ENCODE assay signal across 15 cellular contexts in the genomic region with DNA sequence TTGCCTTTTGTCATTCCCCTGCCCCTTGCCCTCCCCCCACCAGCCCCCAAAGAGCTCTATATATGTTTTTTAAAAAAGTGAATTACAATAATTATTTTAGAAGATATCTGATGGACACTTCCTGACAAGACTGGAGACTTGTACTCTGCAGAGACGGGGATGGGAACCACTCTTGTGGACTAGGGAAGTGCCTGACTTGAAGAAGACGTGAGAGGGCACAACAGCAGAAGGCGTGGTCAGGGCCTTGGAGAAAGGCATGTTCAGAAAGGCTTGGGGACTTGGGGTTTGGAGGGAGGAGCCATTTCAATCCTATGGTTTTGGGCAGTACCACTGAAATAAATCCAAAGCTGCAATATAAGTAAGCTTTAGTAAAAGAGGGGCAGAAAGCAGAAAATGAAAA.
DNase-seq lines count a peak whose midpoint lies in the region; ATAC-seq and TF ChIP-seq lines count a peak whose summit lies in the region.
"Had no signal": no experiment of that assay in that cellular context is flagged by ENCODE, and none has a peak within 500 bp of the region (broad histone marks: within the 10 kb centered on the region; RNA-seq: fewer than 3 reads in every experiment).

No MANE protein-coding gene starts in this region.

- H3K36me3 Mint-ChIP-seq in GM23338 (ENCODE audit: low read depth): no peaks in the 10 kb centered on the region
- no peaks in the 10 kb centered on the region for H3K36me3 Mint-ChIP-seq in WTC11
- H3K36me3 Mint-ChIP-seq in neural crest cell (ENCODE audit: low read depth): no peaks in the 10 kb centered on the region
- H3K36me3 Mint-ChIP-seq: CD4-positive, CD25-positive, alpha-beta regulatory T cell; CD8-positive, alpha-beta T cell had no signal

- H3K9me3 ChIP-seq in lower lobe of right lung (no peaks in the 10 kb centered on the region), OCI-LY7 (ENCODE audit: low read length) (no peaks in the 10 kb centered on the region)
- H3K9me3 ChIP-seq: Caco-2 had no signal

- no peaks in the 10 kb centered on the region for H4K20me1 ChIP-seq in GM23338 (replicated peaks; ENCODE audit: insufficient read depth)
- no peaks in the 10 kb centered on the region for H4K20me1 ChIP-seq in OCI-LY7 (ENCODE audit: insufficient read depth, low read length)

- no peaks in the 10 kb centered on the region for H3K9me2 ChIP-seq in GM23338 (ENCODE audit: insufficient read depth)
- H3K9me2 ChIP-seq in OCI-LY7 (ENCODE audit: insufficient read depth, low read length): no peaks in the 10 kb centered on the region

- H2AFZ ChIP-seq in GM23338: no peak overlapping the region; the same call in 1 of the 2 replicates
- no peak overlapping the region for H2AFZ ChIP-seq in OCI-LY7 (ENCODE audit: low read length)

- H3K4me2 ChIP-seq in GM23338 (no peak overlapping the region), OCI-LY7 (ENCODE audit: low read length) (no peak overlapping the region)

- no TSS peak for BruUV-seq in OCI-LY7 (replicated peaks; lab: Mats Ljungman, UMichigan)

- H3K9me3 Mint-ChIP-seq in GM23338 (no peaks in the 10 kb centered on the region), WTC11 (no peaks in the 10 kb centered on the region), neural crest cell (no peaks in the 10 kb centered on the region)
- H3K9me3 Mint-ChIP-seq: CD4-positive, CD25-positive, alpha-beta regulatory T cell; CD8-positive, alpha-beta T cell had no signal

- H3K4me3 Mint-ChIP-seq in GM23338 (no peak overlapping the region), WTC11 (no peak overlapping the region), neural crest cell (no peak overlapping the region)
- H3K4me3 Mint-ChIP-seq: CD4-positive, CD25-positive, alpha-beta regulatory T cell; CD8-positive, alpha-beta T cell had no signal

- no peak overlapping the region for H3K4me3 ChIP-seq in GM23338
- H3K4me3 ChIP-seq in NB4 (ENCODE audit: low read depth, low read length): no peak overlapping the region
- H3K4me3 ChIP-seq in lower lobe of right lung: no peak overlapping the region
- H3K4me3 ChIP-seq in OCI-LY7 (ENCODE audit: low read depth, low read length, poor library complexity, severe bottlenecking): no peak overlapping the region

- ATAC-seq in GM23338 (peak; percentile 85), WTC11 (peak; percentile 81), lower lobe of right lung (no peak)
- ATAC-seq: CD8-positive, alpha-beta T cell had no signal

- no peaks in the 10 kb centered on the region for H3K79me2 ChIP-seq in GM23338 (replicated peaks; ENCODE audit: insufficient read depth)
- no peaks in the 10 kb centered on the region for H3K79me2 ChIP-seq in OCI-LY7 (ENCODE audit: insufficient read depth, low read depth, low read length)

- DNase-seq in GM23338 (ENCODE audit: low spot score) (peak; percentile 32), NB4 (ENCODE audit: low read depth) (peak; percentile 13), WTC11 (ENCODE audit: low spot score) (no peak), neural crest cell (ENCODE audit: low read depth, low spot score) (no peak), T1000 (lab: John Stamatoyannopoulos, UW) (no peak), hypothalamus (lab: John Stamatoyannopoulos, UW) (no peak), lower lobe of right lung (no peak), OCI-LY7 (ENCODE audit: low spot score) (no peak)
- DNase-seq: C1 segment of cervical spinal cord; CD4-positive, CD25-positive, alpha-beta regulatory T cell; CD8-positive, alpha-beta T cell; DMS153; DND-41; HCEC 1CT had no signal

- no peaks in the 10 kb centered on the region for H3K36me3 ChIP-seq in GM23338 (ENCODE audit: insufficient read depth)
- no peaks in the 10 kb centered on the region for H3K36me3 ChIP-seq in lower lobe of right lung
- H3K36me3 ChIP-seq in OCI-LY7 (ENCODE audit: insufficient read depth, low read length): no peaks in the 10 kb centered on the region

- no peaks in the 10 kb centered on the region for H3F3A ChIP-seq in GM23338 (replicated peaks; ENCODE audit: low read depth)

- TF ChIP-seq CTCF in GM23338 (conservative IDR thresholded peaks at IDR 0.05; ENCODE audit: low read depth in 2 of 2) (no peak), NB4 (IDR thresholded peaks at IDR 0.05; ENCODE audit: low read depth, low read length) (no peak), WTC11 (IDR thresholded peaks at IDR 0.05) (no peak), neural crest cell (conservative IDR thresholded peaks at IDR 0.05) (no peak), lower lobe of right lung (IDR thresholded peaks at IDR 0.05) (no peak), OCI-LY7 (conservative IDR thresholded peaks at IDR 0.05; ENCODE audit: low read length) (no peak)

- POLR2A ChIA-PET in WTC11 (lab: Charles Lee) (no interaction called here), OCI-LY7 (lab: Charles Lee) (interaction anchor here (0.7 to 1.7 kb wide), 4 partner anchors 12 to 1826 kb away, joined by 3 to 7 read pairs (median 3); no protein-coding TSS in a partner anchor)

- H3K4me1 Mint-ChIP-seq in GM23338: peaks cover 16% of the 10 kb centered on the region
- peaks cover 6% of the 10 kb centered on the region for H3K4me1 Mint-ChIP-seq in WTC11
- H3K4me1 Mint-ChIP-seq in neural crest cell: no peaks in the 10 kb centered on the region
- H3K4me1 Mint-ChIP-seq: CD4-positive, CD25-positive, alpha-beta regulatory T cell had no signal

- intact Hi-C loops in lower lobe of right lung (cut with DNase I) (no loop called here), OCI-LY7 (cut with micrococcal nuclease; ENCODE audit: unreplicated experiment) (no loop called here)

- peak overlapping the region; percentile 22; the same call in 1 of the 2 replicates for H3K27ac Mint-ChIP-seq in GM23338
- no peak overlapping the region for H3K27ac Mint-ChIP-seq in WTC11
- H3K27ac Mint-ChIP-seq in neural crest cell (ENCODE audit: unreplicated experiment): peak overlapping the region; percentile 38
- H3K27ac Mint-ChIP-seq: CD4-positive, CD25-positive, alpha-beta regulatory T cell; CD8-positive, alpha-beta T cell had no signal

- TF ChIP-seq POLR2A in NB4 (IDR thresholded peaks at IDR 0.05; ENCODE audit: extremely low read depth, insufficient read length): no peak

- no peaks in the 10 kb centered on the region for H3K27me3 Mint-ChIP-seq in GM23338 (ENCODE audit: insufficient read depth, low read depth, poor library complexity)
- no peaks in the 10 kb centered on the region for H3K27me3 Mint-ChIP-seq in WTC11 (ENCODE audit: low read depth)
- no peaks in the 10 kb centered on the region for H3K27me3 Mint-ChIP-seq in neural crest cell (ENCODE audit: low read depth)

- no peaks in the 10 kb centered on the region for H3K4me1 ChIP-seq in GM23338 (ENCODE audit: insufficient read depth)
- no peaks in the 10 kb centered on the region for H3K4me1 ChIP-seq in lower lobe of right lung
- H3K4me1 ChIP-seq in OCI-LY7 (ENCODE audit: insufficient read depth, low read length, poor library complexity, severe bottlenecking): no peaks in the 10 kb centered on the region
- H3K4me1 ChIP-seq: Caco-2 had no signal

- H3K27ac ChIP-seq in GM23338 (ENCODE audit: low read depth) (no peak overlapping the region), lower lobe of right lung (no peak overlapping the region), OCI-LY7 (ENCODE audit: low read depth, low read length, poor library complexity, severe bottlenecking) (no peak overlapping the region)

- CTCF ChIA-PET in WTC11 (lab: Charles Lee) (interaction anchor here (0.6 to 1.5 kb wide), 13 partner anchors 17 to 1047 kb away, joined by 3 to 5 read pairs (median 4); no protein-coding TSS in a partner anchor), OCI-LY7 (lab: Charles Lee; ENCODE audit: unreplicated experiment) (interaction anchor here (0.6 to 0.7 kb wide), 2 partner anchors 1180 to 1205 kb away, joined by 3 to 5 read pairs; no protein-coding TSS in a partner anchor)

- H3K27me3 ChIP-seq in GM23338 (ENCODE audit: insufficient read depth): no peaks in the 10 kb centered on the region
- no peaks in the 10 kb centered on the region for H3K27me3 ChIP-seq in lower lobe of right lung (ENCODE audit: low read depth)

TF ChIP-seq in GM23338, 12 proteins besides CTCF, POLR2A, EP300 and RAD21:
- TF ChIP-seq, protein P1, sequence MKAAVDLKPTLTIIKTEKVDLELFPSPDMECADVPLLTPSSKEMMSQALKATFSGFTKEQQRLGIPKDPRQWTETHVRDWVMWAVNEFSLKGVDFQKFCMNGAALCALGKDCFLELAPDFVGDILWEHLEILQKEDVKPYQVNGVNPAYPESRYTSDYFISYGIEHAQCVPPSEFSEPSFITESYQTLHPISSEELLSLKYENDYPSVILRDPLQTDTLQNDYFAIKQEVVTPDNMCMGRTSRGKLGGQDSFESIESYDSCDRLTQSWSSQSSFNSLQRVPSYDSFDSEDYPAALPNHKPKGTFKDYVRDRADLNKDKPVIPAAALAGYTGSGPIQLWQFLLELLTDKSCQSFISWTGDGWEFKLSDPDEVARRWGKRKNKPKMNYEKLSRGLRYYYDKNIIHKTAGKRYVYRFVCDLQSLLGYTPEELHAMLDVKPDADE (IDR thresholded peaks at IDR 0.05): no peak

TF ChIP-seq in WTC11, 78 proteins besides CTCF, POLR2A, EP300 and RAD21:
- TF ChIP-seq IRF2 (CRISPR knock-in tag; IDR thresholded peaks at IDR 0.05; ENCODE audit: borderline replicate concordance, low read depth): no peak
- no peak for TF ChIP-seq MYBL2 (CRISPR knock-in tag; IDR thresholded peaks at IDR 0.05)
- TF ChIP-seq SMAD3 (CRISPR knock-in tag; IDR thresholded peaks at IDR 0.05; ENCODE audit: borderline replicate concordance): no peak
- TF ChIP-seq GABPB1 (CRISPR knock-in tag; IDR thresholded peaks at IDR 0.05): no peak
- TF ChIP-seq NFYB (CRISPR knock-in tag; conservative IDR thresholded peaks at IDR 0.05; ENCODE audit: low read depth): no peak
- no peak for TF ChIP-seq ATF1 (CRISPR knock-in tag; IDR thresholded peaks at IDR 0.05)
- no peak for TF ChIP-seq EMX1 (CRISPR knock-in tag; IDR thresholded peaks at IDR 0.05)
- TF ChIP-seq PRRX2 (CRISPR knock-in tag; IDR thresholded peaks at IDR 0.05): no peak
TF ChIP-seq in WTC11: peak in this region for 0.

Comparison
In these comparisons a context has a peak if more than half of its experiments do, and no peak if none do; other contexts are left out.
1. ATAC-seq: peak in GM23338 (single experiment) and WTC11 (single experiment); none in lower lobe of right lung (0 of 2).
2. DNase-seq: peak in GM23338 (single experiment) and NB4 (single experiment); none in WTC11 (single experiment), neural crest cell (single experiment), T1000 (single experiment), hypothalamus (0 of 51), lower lobe of right lung (single experiment) and OCI-LY7 (single experiment).